1 cellular context compared by ENCODE assay signal in genomic region chr10:100534726-100535125, GRCh38.
TF ChIP-seq lines count a peak whose summit lies in the region.

No MANE protein-coding gene starts in this region.

TF ChIP-seq in endothelial cell of umbilical vein, 7 proteins besides CTCF, POLR2A, EP300 and RAD21 (continued from another document):
- TF ChIP-seq EZH2 (IDR thresholded peaks at IDR 0.05; ENCODE audit: borderline replicate concordance, low read depth, low read length, severe bottlenecking) (no peak), JUN (IDR thresholded peaks at IDR 0.05; ENCODE audit: borderline replicate concordance, insufficient read depth, insufficient read length, low read depth) (no peak), FOS (IDR thresholded peaks at IDR 0.05; ENCODE audit: borderline replicate concordance, insufficient read depth, low read length) (no peak), MYC (IDR thresholded peaks at IDR 0.05; ENCODE audit: low read depth, low read length) (no peak)
- TF ChIP-seq, protein P1, sequence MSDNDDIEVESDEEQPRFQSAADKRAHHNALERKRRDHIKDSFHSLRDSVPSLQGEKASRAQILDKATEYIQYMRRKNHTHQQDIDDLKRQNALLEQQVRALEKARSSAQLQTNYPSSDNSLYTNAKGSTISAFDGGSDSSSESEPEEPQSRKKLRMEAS (IDR thresholded peaks at IDR 0.05; ENCODE audit: insufficient read depth, insufficient read length), result no peak
